Comparison of ENCODE assay signal across 8 cellular contexts in the genomic region with DNA sequence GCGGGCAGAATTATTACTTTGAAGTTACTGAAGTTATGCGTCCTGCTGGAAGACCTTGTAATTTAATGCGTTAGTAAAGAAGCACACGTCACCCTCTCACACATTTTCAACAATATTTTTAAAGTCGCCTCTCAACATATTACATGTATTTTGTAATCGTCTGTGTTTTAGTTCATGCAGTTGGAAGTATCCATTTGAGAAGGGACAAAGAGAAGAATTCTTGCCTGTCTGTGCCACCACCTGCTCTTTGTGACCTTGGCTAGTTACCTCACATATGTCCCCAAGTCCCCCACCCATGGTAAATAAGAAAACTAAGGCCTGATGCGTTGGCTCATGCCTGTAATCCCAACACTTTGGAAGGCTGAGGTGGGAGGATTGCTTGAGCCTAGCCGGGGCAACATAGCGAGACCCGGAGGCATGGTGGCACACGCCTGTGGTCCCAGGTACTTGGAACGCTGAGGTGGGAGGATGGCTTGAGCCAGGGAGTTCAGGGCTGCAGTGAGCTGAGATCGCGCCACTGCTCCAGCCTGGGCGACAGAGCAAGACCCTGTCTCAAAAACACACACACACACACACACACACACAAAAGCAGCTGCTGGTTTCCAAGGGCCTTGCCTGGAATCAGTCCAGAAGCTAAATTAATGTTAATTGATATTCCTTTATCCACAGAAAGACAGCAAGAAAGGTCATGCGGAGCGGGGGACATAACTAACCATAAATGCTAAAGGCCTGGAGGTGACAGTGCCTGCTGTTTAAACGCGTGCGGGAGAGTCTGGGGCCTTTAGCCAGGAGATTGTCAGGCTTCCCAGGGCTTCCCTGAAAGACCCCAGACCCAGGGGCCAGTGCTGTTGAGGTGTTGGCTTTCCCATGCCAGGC. TPM values are rescaled to one million over a fixed set of nuclear protein-coding genes. Genes with fewer than 3 reads are reported as not detected.
DNase-seq lines count a peak whose midpoint lies in the region; ATAC-seq, FAIRE-seq and TF ChIP-seq lines count a peak whose summit lies in the region.

No MANE protein-coding gene starts in this region.

- H3K27ac Mint-ChIP-seq in chondrocyte (ENCODE audit: unreplicated experiment): peak overlapping the region; percentile 85
- H3K27ac Mint-ChIP-seq in naive B cell: peak overlapping the region; percentile 47 to 98 (median 91)

- ATAC-seq in naive B cell (ENCODE audit: low read depth in 2 of 2): no peak

- DNase-seq in ELF-1 (ENCODE audit: low read depth, low spot score) (peak; percentile 44), NCI-H1436 treated with DMSO at 0.1 percent for 48 hours (lab: John Stamatoyannopoulos, UW) (peak; percentile 19), chondrocyte (ENCODE audit: low spot score) (no peak), naive B cell (no peak), middle frontal gyrus (ENCODE audit: extremely low spot score, low spot score) (no peak), NCI-H2029 treated with DMSO at 0.1 percent for 48 hours (lab: John Stamatoyannopoulos, UW) (no peak), RCC 7860 (ENCODE audit: low spot score) (no peak), hypothalamus (lab: John Stamatoyannopoulos, UW) (no peak)

- H3K4me1 Mint-ChIP-seq in chondrocyte (ENCODE audit: low read depth) (peaks cover 35% of the 10 kb centered on the region), naive B cell (peaks cover 20 to 39% (median 29%) of the 10 kb centered on the region in 3 donors)

- H3K27me3 Mint-ChIP-seq in chondrocyte (ENCODE audit: low read depth) (no peaks in the 10 kb centered on the region), naive B cell (no peaks in the 10 kb centered on the region)

- no peak for FAIRE-seq in RCC 7860 (lab: Jason Lieb, UNC)

- H3K4me3 Mint-ChIP-seq in chondrocyte (ENCODE audit: unreplicated experiment) (peak overlapping the region; percentile 77), naive B cell (peak overlapping the region; percentile 79 to 92 (median 88))

- no peaks in the 10 kb centered on the region for H3K9me3 Mint-ChIP-seq in chondrocyte (ENCODE audit: low read depth)
- H3K9me3 Mint-ChIP-seq in naive B cell: no peaks in the 10 kb centered on the region

- H3K36me3 Mint-ChIP-seq in chondrocyte (ENCODE audit: low read depth) (no peaks in the 10 kb centered on the region), naive B cell (peaks cover 4 to 7% of the 10 kb centered on the region in 2 donors)

- no peak for TF ChIP-seq CTCF in chondrocyte (IDR thresholded peaks at IDR 0.05)

RNA-seq across cellular contexts. Expression of gene TMEM187, which starts 0.8 kb away (rescaled TPM):
- total RNA-seq in chondrocyte: 12.3 to 20.3 TPM (median 18.3 TPM) in 3 replicates
- polyA plus RNA-seq in naive B cell (ENCODE audit: low read depth in 6 of 6): 10 to 100 TPM in 2 of 6 donors, 1 to 10 TPM in 4; 5.0 to 13.6 (median 8.1) TPM

RNA-seq across cellular contexts. Expression of gene HCFC1, which starts 1.7 kb away (rescaled TPM):
- 60.1 to 89.9 TPM (median 67.2 TPM) in 3 replicates for total RNA-seq in chondrocyte
- polyA plus RNA-seq in naive B cell (ENCODE audit: low read depth in 6 of 6): 10 to 100 TPM in 1 of 6 donors, 1 to 10 TPM in 4, under 1 TPM in 1; 0.22 to 14.0 (median 5.8) TPM

RNA-seq across cellular contexts. Expression of gene RENBP, which starts 28.9 kb away (rescaled TPM):
- 6.5 to 13.4 TPM (median 13.1 TPM) in 3 replicates for total RNA-seq in chondrocyte
- 1 to 10 TPM in 4 of 6 donors, under 1 TPM in 2; 0.68 to 3.8 (median 1.7) TPM for polyA plus RNA-seq in naive B cell (ENCODE audit: low read depth in 6 of 6)

RNA-seq across cellular contexts. Expression of gene NAA10, which starts 38.5 kb away (rescaled TPM):
- total RNA-seq in chondrocyte: 89.5 to 99.8 TPM (median 91.4 TPM) in 3 replicates
- 10 to 100 TPM; 52.6 to 98.7 (median 61.0) TPM for polyA plus RNA-seq in naive B cell (ENCODE audit: low read depth in 6 of 6)

RNA-seq across cellular contexts. Expression of gene IRAK1, which starts 46.3 kb away (rescaled TPM):
- total RNA-seq in chondrocyte: 88.0 to 113 TPM (median 104 TPM) in 3 replicates
- polyA plus RNA-seq in naive B cell (ENCODE audit: low read depth in 6 of 6): 100 to 1,000 TPM in 1 of 6 donors, 10 to 100 TPM in 5; 57.9 to 123 (median 73.9) TPM

Comparison
In these comparisons a context has a peak if more than half of its experiments do, and no peak if none do; other contexts are left out.
1. DNase-seq: peak in ELF-1 (single experiment) and NCI-H1436 treated with DMSO at 0.1 percent for 48 hours (single experiment); none in chondrocyte (single experiment), naive B cell (single experiment), middle frontal gyrus (single experiment), NCI-H2029 treated with DMSO at 0.1 percent for 48 hours (single experiment), RCC 7860 (single experiment) and hypothalamus (0 of 51).